In the genomic region with DNA sequence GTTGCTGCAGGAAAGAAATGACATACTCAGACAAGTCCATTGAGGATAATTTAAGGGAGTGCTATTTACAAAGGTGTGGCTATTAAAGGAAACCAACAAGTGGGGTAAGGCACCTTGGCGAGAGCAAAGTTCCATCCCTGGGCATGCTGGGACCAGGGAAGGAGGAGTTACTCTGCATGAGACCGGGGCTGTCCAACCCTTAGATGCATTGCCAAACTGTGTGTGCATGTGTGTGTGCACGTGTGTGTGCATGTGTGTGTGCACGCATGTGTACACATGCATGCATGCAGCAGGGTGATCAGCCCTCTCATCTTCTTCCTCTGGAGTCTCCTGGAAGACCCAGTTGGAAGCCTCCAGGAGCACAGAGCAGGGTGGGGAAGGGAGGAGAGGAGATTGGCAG, we compare ENCODE assay signal across 17 cellular contexts.
"Had no signal": no experiment of that assay in that cellular context is flagged by ENCODE, and none has a peak within 500 bp of the region (broad histone marks: within the 10 kb centered on the region; RNA-seq: fewer than 3 reads in every experiment).

No MANE protein-coding gene starts in this region.

- H3K4me1 Mint-ChIP-seq: endodermal cell; stimulated activated memory B cell treated with anti-CD40 and anti-IgM and Interleukin-4, amounts not matched to agents 10 μg/mL and 1 μg/mL and 100 μg/mL, for 72 hours had no signal

- H3K9me3 ChIP-seq: ovary, tibial artery had no signal

- H3K4me3 ChIP-seq: hepatocyte, ovary, tibial artery had no signal

- H3K27ac Mint-ChIP-seq: endodermal cell; naive thymus-derived CD4-positive, alpha-beta T cell; stimulated activated memory B cell treated with anti-CD40 and anti-IgM and Interleukin-4, amounts not matched to agents 10 μg/mL and 1 μg/mL and 100 μg/mL, for 72 hours; stimulated activated naive CD8-positive, alpha-beta T cell treated with anti-CD3 and anti-CD28 coated beads, Interleukin-15, Interleukin-2, amounts not matched to agents 100 ng/mL and 50 ng/mL, for 24 hours had no signal

- H2AFZ ChIP-seq: hepatocyte had no signal

- H3K36me3 ChIP-seq: ovary, tibial artery had no signal

- H3K4me2 ChIP-seq: hepatocyte had no signal

- H3K27me3 ChIP-seq: ovary had no signal

- H3K27ac ChIP-seq: hepatocyte, ovary, tibial artery had no signal

- DNase-seq: cerebellar nuclear complex; dermis blood vessel endothelial cell; effector CD4-positive, alpha-beta T cell; endodermal cell; erythroblast; foreskin melanocyte; mammary epithelial cell; naive thymus-derived CD4-positive, alpha-beta T cell; ovary; right cardiac atrium; stimulated activated CD4-positive, alpha-beta T cell treated with anti-CD3 and anti-CD28 coated beads, Interleukin-15, amount 100 ng/mL, for 24 hours; stimulated activated CD4-positive, alpha-beta T cell treated with anti-CD3 and anti-CD28 coated beads, Interleukin-1b, Interleukin-23, amount 100 ng/mL, for 48 hours; stimulated activated CD4-positive, alpha-beta T cell treated with anti-CD3 and anti-CD28 coated beads, Interleukin-4, amount 100 ng/mL, for 24 hours; tibial artery had no signal

- H3K9me3 Mint-ChIP-seq: endodermal cell; stimulated activated memory B cell treated with anti-CD40 and anti-IgM and Interleukin-4, amounts not matched to agents 10 μg/mL and 1 μg/mL and 100 μg/mL, for 72 hours; stimulated activated naive CD8-positive, alpha-beta T cell treated with anti-CD3 and anti-CD28 coated beads, Interleukin-15, Interleukin-2, amounts not matched to agents 100 ng/mL and 50 ng/mL, for 24 hours had no signal

- H3K4me3 Mint-ChIP-seq: endodermal cell; naive thymus-derived CD4-positive, alpha-beta T cell; stimulated activated memory B cell treated with anti-CD40 and anti-IgM and Interleukin-4, amounts not matched to agents 10 μg/mL and 1 μg/mL and 100 μg/mL, for 72 hours; stimulated activated naive CD8-positive, alpha-beta T cell treated with anti-CD3 and anti-CD28 coated beads, Interleukin-15, Interleukin-2, amounts not matched to agents 100 ng/mL and 50 ng/mL, for 24 hours had no signal

- H3K36me3 Mint-ChIP-seq: naive thymus-derived CD4-positive, alpha-beta T cell; stimulated activated memory B cell treated with anti-CD40 and anti-IgM and Interleukin-4, amounts not matched to agents 10 μg/mL and 1 μg/mL and 100 μg/mL, for 72 hours had no signal

- H3K4me1 ChIP-seq: tibial artery had no signal

- ATAC-seq: naive thymus-derived CD4-positive, alpha-beta T cell; right cardiac atrium; stimulated activated memory B cell treated with anti-CD40 and anti-IgM and Interleukin-4, amounts not matched to agents 10 μg/mL and 1 μg/mL and 100 μg/mL, for 72 hours had no signal
